Comparison of ENCODE assay signal across 1 cellular context in the genomic region with DNA sequence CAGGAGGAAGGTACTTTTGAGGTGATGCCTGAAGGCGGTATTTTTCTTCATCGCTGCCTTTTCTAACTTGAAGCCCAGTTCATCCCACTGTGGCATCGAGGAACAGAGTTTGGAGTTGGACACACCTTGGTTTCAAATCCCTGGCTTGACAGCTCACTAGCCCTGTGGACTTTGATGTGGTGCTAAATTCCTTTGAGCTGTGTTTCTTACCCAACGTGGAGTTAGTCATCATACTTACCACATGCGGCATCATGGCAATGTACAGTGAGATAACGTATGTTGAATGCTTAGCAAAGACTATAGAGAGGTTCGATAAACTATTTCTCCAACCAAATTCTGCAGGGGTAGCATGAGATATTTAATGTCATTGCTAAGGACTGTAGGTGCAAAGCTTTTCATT.
TF ChIP-seq lines count a peak whose summit lies in the region.

No MANE protein-coding gene starts in this region.

TF ChIP-seq in HepG2, 621 proteins besides CTCF, POLR2A, EP300 and RAD21 (continued from another document and continues in another):
- TF ChIP-seq, protein P1, sequence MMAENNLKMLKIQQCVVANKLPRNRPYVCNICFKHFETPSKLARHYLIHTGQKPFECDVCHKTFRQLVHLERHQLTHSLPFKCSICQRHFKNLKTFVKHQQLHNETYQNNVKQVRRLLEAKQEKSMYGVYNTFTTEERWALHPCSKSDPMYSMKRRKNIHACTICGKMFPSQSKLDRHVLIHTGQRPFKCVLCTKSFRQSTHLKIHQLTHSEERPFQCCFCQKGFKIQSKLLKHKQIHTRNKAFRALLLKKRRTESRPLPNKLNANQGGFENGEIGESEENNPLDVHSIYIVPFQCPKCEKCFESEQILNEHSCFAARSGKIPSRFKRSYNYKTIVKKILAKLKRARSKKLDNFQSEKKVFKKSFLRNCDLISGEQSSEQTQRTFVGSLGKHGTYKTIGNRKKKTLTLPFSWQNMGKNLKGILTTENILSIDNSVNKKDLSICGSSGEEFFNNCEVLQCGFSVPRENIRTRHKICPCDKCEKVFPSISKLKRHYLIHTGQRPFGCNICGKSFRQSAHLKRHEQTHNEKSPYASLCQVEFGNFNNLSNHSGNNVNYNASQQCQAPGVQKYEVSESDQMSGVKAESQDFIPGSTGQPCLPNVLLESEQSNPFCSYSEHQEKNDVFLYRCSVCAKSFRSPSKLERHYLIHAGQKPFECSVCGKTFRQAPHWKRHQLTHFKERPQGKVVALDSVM (CRISPR knock-in tag; IDR thresholded peaks at IDR 0.05), result no peak
- TF ChIP-seq IRX3 (CRISPR knock-in tag; IDR thresholded peaks at IDR 0.05; ENCODE audit: borderline replicate concordance, low read depth), result no peak
- TF ChIP-seq TOPORS (CRISPR knock-in tag; IDR thresholded peaks at IDR 0.05), result no peak
- TF ChIP-seq ZBTB3 (CRISPR knock-in tag; IDR thresholded peaks at IDR 0.05; ENCODE audit: borderline replicate concordance, low read depth), result no peak
- TF ChIP-seq NR2F1 (CRISPR knock-in tag; IDR thresholded peaks at IDR 0.05), result peak; percentile 8 to 28; a peak in 1 of 4 replicates
- TF ChIP-seq ZNF75D (CRISPR knock-in tag; IDR thresholded peaks at IDR 0.05; ENCODE audit: borderline replicate concordance), result no peak
- no peak for TF ChIP-seq ZNF737 (CRISPR knock-in tag; IDR thresholded peaks at IDR 0.05; ENCODE audit: borderline replicate concordance)
- TF ChIP-seq ZNF20 (CRISPR knock-in tag; IDR thresholded peaks at IDR 0.05), result no peak
- TF ChIP-seq PHF21A (CRISPR knock-in tag; IDR thresholded peaks at IDR 0.05), result no peak
- TF ChIP-seq, protein P2, sequence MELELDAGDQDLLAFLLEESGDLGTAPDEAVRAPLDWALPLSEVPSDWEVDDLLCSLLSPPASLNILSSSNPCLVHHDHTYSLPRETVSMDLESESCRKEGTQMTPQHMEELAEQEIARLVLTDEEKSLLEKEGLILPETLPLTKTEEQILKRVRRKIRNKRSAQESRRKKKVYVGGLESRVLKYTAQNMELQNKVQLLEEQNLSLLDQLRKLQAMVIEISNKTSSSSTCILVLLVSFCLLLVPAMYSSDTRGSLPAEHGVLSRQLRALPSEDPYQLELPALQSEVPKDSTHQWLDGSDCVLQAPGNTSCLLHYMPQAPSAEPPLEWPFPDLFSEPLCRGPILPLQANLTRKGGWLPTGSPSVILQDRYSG (CRISPR knock-in tag; IDR thresholded peaks at IDR 0.05), result no peak
- TF ChIP-seq, protein P3, sequence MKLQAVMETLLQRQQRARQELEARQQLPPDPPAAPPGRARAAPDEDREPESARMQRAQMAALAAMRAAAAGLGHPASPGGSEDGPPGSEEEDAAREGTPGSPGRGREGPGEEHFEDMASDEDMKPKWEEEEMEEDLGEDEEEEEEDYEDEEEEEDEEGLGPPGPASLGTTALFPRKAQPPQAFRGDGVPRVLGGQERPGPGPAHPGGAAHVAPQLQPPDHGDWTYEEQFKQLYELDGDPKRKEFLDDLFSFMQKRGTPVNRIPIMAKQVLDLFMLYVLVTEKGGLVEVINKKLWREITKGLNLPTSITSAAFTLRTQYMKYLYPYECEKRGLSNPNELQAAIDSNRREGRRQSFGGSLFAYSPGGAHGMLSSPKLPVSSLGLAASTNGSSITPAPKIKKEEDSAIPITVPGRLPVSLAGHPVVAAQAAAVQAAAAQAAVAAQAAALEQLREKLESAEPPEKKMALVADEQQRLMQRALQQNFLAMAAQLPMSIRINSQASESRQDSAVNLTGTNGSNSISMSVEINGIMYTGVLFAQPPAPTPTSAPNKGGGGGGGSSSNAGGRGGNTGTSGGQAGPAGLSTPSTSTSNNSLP (IDR thresholded peaks at IDR 0.05; ENCODE audit: low read depth, low read length), result no peak
- no peak for TF ChIP-seq MATR3 (CRISPR knock-in tag; IDR thresholded peaks at IDR 0.05)
- peak; percentile 57; the same call in 1 of the 2 replicates for TF ChIP-seq HNF4G (IDR thresholded peaks at IDR 0.05; ENCODE audit: borderline replicate concordance, low read depth, low read length)
- TF ChIP-seq HNF4G (CRISPR knock-in tag; IDR thresholded peaks at IDR 0.05; ENCODE audit: borderline replicate concordance, low read depth), result no peak
- TF ChIP-seq, protein P4, sequence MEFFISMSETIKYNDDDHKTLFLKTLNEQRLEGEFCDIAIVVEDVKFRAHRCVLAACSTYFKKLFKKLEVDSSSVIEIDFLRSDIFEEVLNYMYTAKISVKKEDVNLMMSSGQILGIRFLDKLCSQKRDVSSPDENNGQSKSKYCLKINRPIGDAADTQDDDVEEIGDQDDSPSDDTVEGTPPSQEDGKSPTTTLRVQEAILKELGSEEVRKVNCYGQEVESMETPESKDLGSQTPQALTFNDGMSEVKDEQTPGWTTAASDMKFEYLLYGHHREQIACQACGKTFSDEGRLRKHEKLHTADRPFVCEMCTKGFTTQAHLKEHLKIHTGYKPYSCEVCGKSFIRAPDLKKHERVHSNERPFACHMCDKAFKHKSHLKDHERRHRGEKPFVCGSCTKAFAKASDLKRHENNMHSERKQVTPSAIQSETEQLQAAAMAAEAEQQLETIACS (CRISPR knock-in tag; IDR thresholded peaks at IDR 0.05), result no peak
- no peak for TF ChIP-seq NFYC (CRISPR knock-in tag; IDR thresholded peaks at IDR 0.05)
- TF ChIP-seq ATAD3A (CRISPR knock-in tag; IDR thresholded peaks at IDR 0.05), result no peak
- no peak for TF ChIP-seq ZNF382 (CRISPR knock-in tag; IDR thresholded peaks at IDR 0.05; ENCODE audit: borderline replicate concordance)
- TF ChIP-seq ZNF724P (CRISPR knock-in tag; IDR thresholded peaks at IDR 0.05; ENCODE audit: borderline replicate concordance), result no peak
- TF ChIP-seq KAT8 (CRISPR knock-in tag; IDR thresholded peaks at IDR 0.05), result no peak
- TF ChIP-seq, protein P5, sequence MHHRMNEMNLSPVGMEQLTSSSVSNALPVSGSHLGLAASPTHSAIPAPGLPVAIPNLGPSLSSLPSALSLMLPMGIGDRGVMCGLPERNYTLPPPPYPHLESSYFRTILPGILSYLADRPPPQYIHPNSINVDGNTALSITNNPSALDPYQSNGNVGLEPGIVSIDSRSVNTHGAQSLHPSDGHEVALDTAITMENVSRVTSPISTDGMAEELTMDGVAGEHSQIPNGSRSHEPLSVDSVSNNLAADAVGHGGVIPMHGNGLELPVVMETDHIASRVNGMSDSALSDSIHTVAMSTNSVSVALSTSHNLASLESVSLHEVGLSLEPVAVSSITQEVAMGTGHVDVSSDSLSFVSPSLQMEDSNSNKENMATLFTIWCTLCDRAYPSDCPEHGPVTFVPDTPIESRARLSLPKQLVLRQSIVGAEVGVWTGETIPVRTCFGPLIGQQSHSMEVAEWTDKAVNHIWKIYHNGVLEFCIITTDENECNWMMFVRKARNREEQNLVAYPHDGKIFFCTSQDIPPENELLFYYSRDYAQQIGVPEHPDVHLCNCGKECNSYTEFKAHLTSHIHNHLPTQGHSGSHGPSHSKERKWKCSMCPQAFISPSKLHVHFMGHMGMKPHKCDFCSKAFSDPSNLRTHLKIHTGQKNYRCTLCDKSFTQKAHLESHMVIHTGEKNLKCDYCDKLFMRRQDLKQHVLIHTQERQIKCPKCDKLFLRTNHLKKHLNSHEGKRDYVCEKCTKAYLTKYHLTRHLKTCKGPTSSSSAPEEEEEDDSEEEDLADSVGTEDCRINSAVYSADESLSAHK (CRISPR knock-in tag; IDR thresholded peaks at IDR 0.05; ENCODE audit: borderline replicate concordance), result no peak
- TF ChIP-seq ZNF124 (CRISPR knock-in tag; IDR thresholded peaks at IDR 0.05), result no peak
- no peak for TF ChIP-seq RCOR2 (CRISPR knock-in tag; IDR thresholded peaks at IDR 0.05)
- TF ChIP-seq MXI1 (IDR thresholded peaks at IDR 0.05; ENCODE audit: borderline replicate concordance, low read depth, low read length), result 0 out of 3 replicates have a peak, but pooled peaks have one; percentile 33
- TF ChIP-seq, protein P6, sequence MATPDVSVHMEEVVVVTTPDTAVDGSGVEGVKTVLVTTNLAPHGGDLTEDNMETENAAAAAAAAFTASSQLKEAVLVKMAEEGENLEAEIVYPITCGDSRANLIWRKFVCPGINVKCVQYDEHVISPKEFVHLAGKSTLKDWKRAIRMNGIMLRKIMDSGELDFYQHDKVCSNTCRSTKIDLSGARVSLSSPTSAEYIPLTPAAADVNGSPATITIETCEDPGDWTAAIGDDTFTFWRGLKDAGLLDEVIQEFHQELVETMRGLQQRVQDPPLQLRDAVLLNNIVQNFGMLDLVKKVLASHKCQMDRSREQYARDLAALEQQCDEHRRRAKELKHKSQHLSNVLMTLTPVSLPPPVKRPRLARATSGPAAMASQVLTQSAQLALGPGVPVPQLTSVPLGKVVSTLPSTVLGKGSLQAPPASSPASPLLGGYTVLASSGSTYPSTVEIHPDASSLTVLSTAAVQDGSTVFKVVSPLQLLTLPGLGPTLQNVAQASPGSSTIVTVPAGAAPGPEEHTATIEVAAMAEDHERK (CRISPR knock-in tag; IDR thresholded peaks at IDR 0.05; ENCODE audit: low read depth), result no peak
- TF ChIP-seq, protein P7, sequence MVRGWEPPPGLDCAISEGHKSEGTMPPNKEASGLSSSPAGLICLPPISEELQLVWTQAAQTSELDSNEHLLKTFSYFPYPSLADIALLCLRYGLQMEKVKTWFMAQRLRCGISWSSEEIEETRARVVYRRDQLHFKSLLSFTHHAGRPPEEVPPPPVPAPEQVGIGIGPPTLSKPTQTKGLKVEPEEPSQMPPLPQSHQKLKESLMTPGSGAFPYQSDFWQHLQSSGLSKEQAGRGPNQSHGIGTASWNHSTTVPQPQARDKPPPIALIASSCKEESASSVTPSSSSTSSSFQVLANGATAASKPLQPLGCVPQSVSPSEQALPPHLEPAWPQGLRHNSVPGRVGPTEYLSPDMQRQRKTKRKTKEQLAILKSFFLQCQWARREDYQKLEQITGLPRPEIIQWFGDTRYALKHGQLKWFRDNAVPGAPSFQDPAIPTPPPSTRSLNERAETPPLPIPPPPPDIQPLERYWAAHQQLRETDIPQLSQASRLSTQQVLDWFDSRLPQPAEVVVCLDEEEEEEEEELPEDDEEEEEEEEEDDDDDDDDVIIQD (CRISPR knock-in tag; IDR thresholded peaks at IDR 0.05; ENCODE audit: low read depth), result no peak
- TF ChIP-seq, protein P8, sequence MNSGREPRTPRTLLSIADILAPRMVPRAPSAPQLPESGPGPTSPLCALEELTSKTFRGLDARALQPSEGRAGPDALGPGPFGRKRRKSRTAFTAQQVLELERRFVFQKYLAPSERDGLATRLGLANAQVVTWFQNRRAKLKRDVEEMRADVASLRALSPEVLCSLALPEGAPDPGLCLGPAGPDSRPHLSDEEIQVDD (CRISPR knock-in tag; IDR thresholded peaks at IDR 0.05; ENCODE audit: borderline replicate concordance), result no peak
- TF ChIP-seq CREB1 (IDR thresholded peaks at IDR 0.05), result 0 out of 2 replicates have a peak, but pooled peaks have one; percentile 5
- no peak for TF ChIP-seq CREB1 (CRISPR knock-in tag; IDR thresholded peaks at IDR 0.05)
- TF ChIP-seq MIER3 (CRISPR knock-in tag; IDR thresholded peaks at IDR 0.05; ENCODE audit: borderline replicate concordance), result no peak
- peak; percentile 61; the same call in 1 of the 2 replicates for TF ChIP-seq BCL6 (CRISPR knock-in tag; IDR thresholded peaks at IDR 0.05)
- TF ChIP-seq ZNF331 (CRISPR knock-in tag; IDR thresholded peaks at IDR 0.05), result no peak
- TF ChIP-seq ZNF468 (CRISPR knock-in tag; IDR thresholded peaks at IDR 0.05), result no peak
- TF ChIP-seq ZSCAN21 (CRISPR knock-in tag; IDR thresholded peaks at IDR 0.05; ENCODE audit: borderline replicate concordance), result no peak
- TF ChIP-seq GATAD1 (CRISPR knock-in tag; IDR thresholded peaks at IDR 0.05), result no peak
- TF ChIP-seq SATB2 (CRISPR knock-in tag; IDR thresholded peaks at IDR 0.05), result no peak
- TF ChIP-seq, protein P9, sequence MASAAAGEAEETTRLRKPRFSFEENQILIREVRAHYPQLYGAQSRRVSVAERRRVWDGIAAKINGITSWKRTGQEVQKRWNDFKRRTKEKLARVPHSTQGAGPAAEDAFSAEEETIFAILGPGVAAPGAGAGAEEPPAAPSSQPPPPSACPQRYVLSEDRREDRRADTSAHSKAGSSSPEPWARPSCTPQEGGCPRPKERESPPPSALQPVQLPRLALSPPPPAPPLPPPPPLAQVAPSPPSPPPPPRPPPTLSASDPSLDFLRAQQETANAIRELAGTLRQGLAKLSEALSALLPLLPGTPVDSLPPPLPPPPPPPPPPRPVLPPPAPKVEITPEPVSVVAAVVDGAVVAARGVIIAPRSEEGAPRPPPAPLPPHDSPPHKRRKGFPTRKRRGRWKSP (CRISPR knock-in tag; IDR thresholded peaks at IDR 0.05), result no peak
- TF ChIP-seq SAP130 (CRISPR knock-in tag; IDR thresholded peaks at IDR 0.05; ENCODE audit: low read depth), result peak; percentile 78
- no peak for TF ChIP-seq ZNF768 (CRISPR knock-in tag; IDR thresholded peaks at IDR 0.05)
- TF ChIP-seq, protein P10, sequence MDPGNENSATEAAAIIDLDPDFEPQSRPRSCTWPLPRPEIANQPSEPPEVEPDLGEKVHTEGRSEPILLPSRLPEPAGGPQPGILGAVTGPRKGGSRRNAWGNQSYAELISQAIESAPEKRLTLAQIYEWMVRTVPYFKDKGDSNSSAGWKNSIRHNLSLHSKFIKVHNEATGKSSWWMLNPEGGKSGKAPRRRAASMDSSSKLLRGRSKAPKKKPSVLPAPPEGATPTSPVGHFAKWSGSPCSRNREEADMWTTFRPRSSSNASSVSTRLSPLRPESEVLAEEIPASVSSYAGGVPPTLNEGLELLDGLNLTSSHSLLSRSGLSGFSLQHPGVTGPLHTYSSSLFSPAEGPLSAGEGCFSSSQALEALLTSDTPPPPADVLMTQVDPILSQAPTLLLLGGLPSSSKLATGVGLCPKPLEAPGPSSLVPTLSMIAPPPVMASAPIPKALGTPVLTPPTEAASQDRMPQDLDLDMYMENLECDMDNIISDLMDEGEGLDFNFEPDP (CRISPR knock-in tag; conservative IDR thresholded peaks at IDR 0.05), result no peak
- TF ChIP-seq MAFK (conservative IDR thresholded peaks at IDR 0.05 in 1 of 2, IDR thresholded peaks at IDR 0.05 in 1 of 2; ENCODE audit: low read length in 2 of 2), result no peak
- TF ChIP-seq MED1 (CRISPR knock-in tag; IDR thresholded peaks at IDR 0.05), result peak; percentile 21; the same call in 1 of the 2 replicates
- TF ChIP-seq SIX1 (CRISPR knock-in tag; IDR thresholded peaks at IDR 0.05; ENCODE audit: borderline replicate concordance), result no peak
- TF ChIP-seq DNMT3B (CRISPR knock-in tag; conservative IDR thresholded peaks at IDR 0.05), result no peak
- TF ChIP-seq ZNF766 (CRISPR knock-in tag; IDR thresholded peaks at IDR 0.05; ENCODE audit: borderline replicate concordance), result no peak
- TF ChIP-seq RARG (CRISPR knock-in tag; IDR thresholded peaks at IDR 0.05; ENCODE audit: low read depth), result no peak
- TF ChIP-seq ZBTB38 (CRISPR knock-in tag; IDR thresholded peaks at IDR 0.05), result no peak
- TF ChIP-seq ERF (CRISPR knock-in tag; IDR thresholded peaks at IDR 0.05), result no peak
